Comparison of ENCODE assay signal across 27 cellular contexts in the genomic region with DNA sequence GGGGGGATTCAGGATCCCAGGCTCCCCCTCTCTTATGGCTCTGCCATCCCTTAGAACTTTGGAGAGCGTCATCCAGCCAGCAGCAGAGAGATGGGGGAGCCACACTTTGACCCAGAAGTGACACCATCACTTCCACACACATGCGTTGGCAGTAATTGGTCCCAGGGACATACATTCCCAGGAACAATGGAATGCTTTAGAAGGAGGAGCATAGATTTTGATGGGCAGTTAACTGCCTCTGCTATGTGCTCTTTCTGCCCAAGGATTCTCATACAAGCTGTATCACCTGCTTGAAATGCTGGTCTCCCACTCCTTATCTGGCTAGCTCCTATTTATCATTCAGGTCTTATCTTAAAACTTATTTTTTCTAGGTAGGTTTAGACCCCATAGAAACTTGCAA.
"Had no signal": no experiment of that assay in that cellular context is flagged by ENCODE, and none has a peak within 500 bp of the region (broad histone marks: within the 10 kb centered on the region; RNA-seq: fewer than 3 reads in every experiment).

No MANE protein-coding gene starts in this region.

- H3K27me3 ChIP-seq: ascending aorta, cardiac muscle cell had no signal

- H3K27ac ChIP-seq: ascending aorta, cardiac muscle cell, VCaP had no signal

- H3K9me3 ChIP-seq: ascending aorta had no signal

- H3K4me1 ChIP-seq: ascending aorta had no signal

- H3K4me3 ChIP-seq: ascending aorta, cardiac muscle cell had no signal

- ATAC-seq: activated CD8-positive, alpha-beta T cell treated with anti-CD3 and anti-CD28 coated beads for 36 hours; activated naive CD8-positive, alpha-beta T cell treated with anti-CD3 and anti-CD28 coated beads, Interleukin-2, amount 50 U/mL, for 24 hours had no signal

- H3K36me3 ChIP-seq: ascending aorta, cardiac muscle cell had no signal

- DNase-seq: activated B cell treated with CpG ODN at 0.5 μM for 24 hours; activated CD4-positive, alpha-beta memory T cell treated with anti-CD3 and anti-CD28 coated beads for 36 hours; activated CD4-positive, alpha-beta T cell treated with anti-CD3 and anti-CD28 coated beads for 4 hours; activated CD4-positive, alpha-beta T cell treated with anti-CD3 and anti-CD28 coated beads, Interleukin-2, amount 10 ng/mL, durations not matched to agents 24 days and 14 days; activated CD4-positive, alpha-beta T cell treated with anti-CD3 and anti-CD28 coated beads, Interleukin-2, amount 50 U/mL, for 1 hour; activated CD4-positive, alpha-beta T cell treated with anti-CD3 and anti-CD28 coated beads, Interleukin-2, amount 50 U/mL, for 4 hours; activated CD4-positive, CD25-positive, alpha-beta regulatory T cell treated with anti-CD3 and anti-CD28 coated beads, Interleukin-2, amount 50 U/mL, for 72 hours; activated CD8-positive, alpha-beta memory T cell treated with anti-CD3 and anti-CD28 coated beads, Interleukin-2, amount 50 U/mL, for 4 hours; activated CD8-positive, alpha-beta T cell treated with anti-CD3 and anti-CD28 coated beads for 36 hours; activated effector memory CD4-positive, alpha-beta T cell treated with Interleukin-2 at 50 U/mL for 16 hours; activated gamma-delta T cell; activated naive CD4-positive, alpha-beta T cell treated with anti-CD3 and anti-CD28 coated beads, Interleukin-2, amount 10 ng/mL, durations not matched to agents 7 days and 5 days; activated naive CD4-positive, alpha-beta T cell treated with Interleukin-2 at 50 U/mL for 16 hours; activated naive CD8-positive, alpha-beta T cell treated with anti-CD3 and anti-CD28 coated beads, Interleukin-2, amount 10 ng/mL, durations not matched to agents 7 days and 5 days; activated naive CD8-positive, alpha-beta T cell treated with anti-CD3 and anti-CD28 coated beads, Interleukin-2, amount 50 U/mL, for 24 hours; activated T-cell treated with anti-CD3 and anti-CD28 coated beads, Interleukin-2, amount 50 U/mL, for 24 hours; activated T-cell treated with anti-CD3 and anti-CD28 coated beads, Interleukin-2, amount 50 U/mL, for 48 hours; amygdala; anterior cingulate cortex; caudate nucleus; cerebellar nuclear complex; T-helper 1 cell; T-helper 2 cell; T-helper 9 cell had no signal
